ENCODE assay signal across 1 cellular context in the genomic region with DNA sequence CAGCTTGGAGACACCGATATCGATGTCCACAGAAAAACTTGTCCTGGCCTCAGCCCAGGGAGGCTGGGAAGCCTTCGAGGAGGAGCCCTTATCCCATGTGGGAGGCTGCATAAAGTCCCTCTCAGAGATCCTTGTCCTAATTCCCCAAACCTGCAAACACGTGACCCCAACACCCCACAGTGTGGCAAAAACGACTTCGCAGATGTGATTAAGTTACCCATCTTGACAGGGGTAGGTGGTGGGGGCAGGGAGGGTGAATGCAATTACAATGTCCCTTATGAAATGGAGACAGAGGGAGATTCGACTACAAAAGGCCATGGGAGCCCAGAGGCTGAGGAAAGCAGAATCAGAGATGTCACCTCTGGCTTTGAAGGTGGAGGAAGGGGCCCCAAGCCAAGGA.
A peak's percentile ranks its signal among the peaks of the same experiment; 100 is the strongest.
TF ChIP-seq lines count a peak whose summit lies in the region.

No MANE protein-coding gene starts in this region.

TF ChIP-seq in HepG2, 621 proteins besides CTCF, POLR2A, EP300 and RAD21:
- TF ChIP-seq ZNF329 (CRISPR knock-in tag; IDR thresholded peaks at IDR 0.05; ENCODE audit: low read depth) (no peak), ZNF614 (CRISPR knock-in tag; IDR thresholded peaks at IDR 0.05; ENCODE audit: borderline replicate concordance) (no peak), POLR2G (IDR thresholded peaks at IDR 0.05; ENCODE audit: low read depth, low read length) (0 out of 2 replicates have a peak, but pooled peaks have one; percentile 17), HHEX (CRISPR knock-in tag; IDR thresholded peaks at IDR 0.05) (no peak), RBM39 (IDR thresholded peaks at IDR 0.05; ENCODE audit: low read depth, low read length, poor library complexity, severe bottlenecking) (no peak), ZFP36L2 (CRISPR knock-in tag; IDR thresholded peaks at IDR 0.05) (no peak), FOXA1 (IDR thresholded peaks at IDR 0.05) (no peak), FOXA1 (CRISPR knock-in tag; IDR thresholded peaks at IDR 0.05) (no peak)
- TF ChIP-seq, protein P1, sequence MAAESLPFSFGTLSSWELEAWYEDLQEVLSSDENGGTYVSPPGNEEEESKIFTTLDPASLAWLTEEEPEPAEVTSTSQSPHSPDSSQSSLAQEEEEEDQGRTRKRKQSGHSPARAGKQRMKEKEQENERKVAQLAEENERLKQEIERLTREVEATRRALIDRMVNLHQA (CRISPR knock-in tag; IDR thresholded peaks at IDR 0.05): no peak
